9 cellular contexts compared by ENCODE assay signal in the genomic region with DNA sequence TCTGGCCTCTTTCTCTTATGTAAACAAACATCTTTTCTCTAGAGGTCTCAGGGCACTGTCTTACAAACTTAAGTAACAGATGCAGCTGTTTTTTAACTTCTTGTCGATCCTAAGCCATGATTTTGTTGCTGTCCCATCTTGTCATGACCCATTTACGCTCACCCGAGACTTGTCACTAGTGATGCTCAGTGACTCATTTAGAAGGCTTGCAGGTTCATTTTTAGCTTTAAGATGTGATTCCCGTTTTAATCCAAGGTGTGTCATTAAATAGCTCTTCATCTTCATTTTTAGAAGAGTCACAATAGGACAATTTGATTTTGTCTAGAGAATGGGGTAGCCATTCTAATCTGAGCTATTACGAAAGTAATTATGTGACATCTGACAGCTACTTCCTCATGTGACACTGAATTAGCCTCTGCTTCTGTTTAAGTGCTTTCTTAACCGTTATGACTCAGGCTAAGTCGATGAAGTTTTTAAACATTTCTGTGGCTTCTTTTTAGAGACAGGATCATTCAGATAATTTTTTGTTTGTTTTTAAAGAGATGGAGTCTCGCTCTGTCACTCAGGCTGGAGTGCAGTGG. TPM values are rescaled to one million over a fixed set of nuclear protein-coding genes. Genes with fewer than 3 reads are reported as not detected.
DNase-seq lines count a peak whose midpoint lies in the region; ATAC-seq, FAIRE-seq and TF ChIP-seq lines count a peak whose summit lies in the region.
"Had no signal": no experiment of that assay in that cellular context is flagged by ENCODE, and none has a peak within 500 bp of the region (broad histone marks: within the 10 kb centered on the region; RNA-seq: fewer than 3 reads in every experiment).

No MANE protein-coding gene starts in this region.

- no peaks in the 10 kb centered on the region for H4K20me1 ChIP-seq in neural progenitor cell (ENCODE audit: low read depth)

- H3K27ac ChIP-seq in lower lobe of right lung (peak overlapping the region; percentile 67), uterus (no peak overlapping the region), neural progenitor cell (no peak overlapping the region)
- H3K27ac ChIP-seq: foreskin keratinocyte had no signal

- TF ChIP-seq POLR2A in uterus (IDR thresholded peaks at IDR 0.05), result no peak

- H3K79me2 ChIP-seq in neural progenitor cell (ENCODE audit: low read depth), result no peaks in the 10 kb centered on the region

- H3F3A ChIP-seq in neural progenitor cell (ENCODE audit: low read depth), result peaks cover 15% of the 10 kb centered on the region

- no peak overlapping the region for H3K9ac ChIP-seq in neural progenitor cell

- no peaks in the 10 kb centered on the region for H3K9me3 Mint-ChIP-seq in neural progenitor cell

- H3K4me2 ChIP-seq in neural progenitor cell, result no peak overlapping the region

- H3K27me3 Mint-ChIP-seq in neural progenitor cell (ENCODE audit: insufficient read depth, low read depth), result peaks cover 2% of the 10 kb centered on the region

- H3K9me3 ChIP-seq in lower lobe of right lung, result no peaks in the 10 kb centered on the region
- no peaks in the 10 kb centered on the region for H3K9me3 ChIP-seq in uterus
- H3K9me3 ChIP-seq in neural progenitor cell (ENCODE audit: low read depth), result no peaks in the 10 kb centered on the region

- peaks cover 12% of the 10 kb centered on the region for H3K36me3 Mint-ChIP-seq in neural progenitor cell

- DNase-seq in GM06990 (ENCODE audit: extremely low read depth, insufficient read length), result peak; percentile 55
- peak; percentile 84 for DNase-seq in HCEC 1CT
- peak; percentile 77 for DNase-seq in RCC 7860 (ENCODE audit: low spot score)
- no peak for DNase-seq in lower lobe of right lung
- DNase-seq in uterus, result no peak
- no peak for DNase-seq in effector CD4-positive, alpha-beta T cell
- DNase-seq in NCI-H1105 treated with DMSO at 0.1 percent for 48 hours (lab: John Stamatoyannopoulos, UW), result no peak
- DNase-seq in neural progenitor cell (ENCODE audit: low spot score), result no peak

- no peak overlapping the region for H3K27ac Mint-ChIP-seq in neural progenitor cell

- H3K4me3 ChIP-seq in GM06990 (replicated peaks; ENCODE audit: low read depth, low read length) (no peak overlapping the region; the same call in 1 of the 2 replicates), lower lobe of right lung (no peak overlapping the region), uterus (no peak overlapping the region), neural progenitor cell (no peak overlapping the region)

- ATAC-seq in lower lobe of right lung, result peak; percentile 51 to 65
- ATAC-seq: foreskin keratinocyte had no signal

- peaks cover 7% of the 10 kb centered on the region for H3K4me1 ChIP-seq in lower lobe of right lung
- no peaks in the 10 kb centered on the region for H3K4me1 ChIP-seq in uterus
- no peaks in the 10 kb centered on the region for H3K4me1 ChIP-seq in neural progenitor cell
- H3K4me1 ChIP-seq: foreskin keratinocyte had no signal

- peaks cover 4% of the 10 kb centered on the region for H3K4me1 Mint-ChIP-seq in neural progenitor cell

- H2AFZ ChIP-seq in neural progenitor cell (replicated peaks), result no peak overlapping the region

- FAIRE-seq in RCC 7860 (lab: Jason Lieb, UNC), result peak; percentile 63

- no peak overlapping the region for H3K4me3 Mint-ChIP-seq in neural progenitor cell

- H3K36me3 ChIP-seq in GM06990 (ENCODE audit: control insufficient read depth, insufficient read depth, low read length), result peaks cover 3% of the 10 kb centered on the region
- peaks cover 48% of the 10 kb centered on the region for H3K36me3 ChIP-seq in lower lobe of right lung
- no peaks in the 10 kb centered on the region for H3K36me3 ChIP-seq in uterus
- peaks cover 4% of the 10 kb centered on the region for H3K36me3 ChIP-seq in neural progenitor cell

- TF ChIP-seq CTCF in GM06990 (IDR thresholded peaks at IDR 0.05; ENCODE audit: insufficient read depth, low read length, poor library complexity, severe bottlenecking), result no peak
- no peak for TF ChIP-seq CTCF in lower lobe of right lung (IDR thresholded peaks at IDR 0.05)
- no peak for TF ChIP-seq CTCF in uterus (IDR thresholded peaks at IDR 0.05)
- TF ChIP-seq CTCF in neural progenitor cell (IDR thresholded peaks at IDR 0.05), result no peak

- intact Hi-C loops in lower lobe of right lung (cut with DNase I) (no loop called here), uterus (cut with DNase I; ENCODE audit: low total_unique reads) (no loop called here)

- H3K27me3 ChIP-seq in GM06990 (replicated peaks; ENCODE audit: control insufficient read depth, insufficient read depth, low read length), result no peaks in the 10 kb centered on the region
- H3K27me3 ChIP-seq in lower lobe of right lung (ENCODE audit: low read depth), result no peaks in the 10 kb centered on the region
- H3K27me3 ChIP-seq in uterus, result no peaks in the 10 kb centered on the region
- H3K27me3 ChIP-seq in neural progenitor cell, result no peaks in the 10 kb centered on the region
- H3K27me3 ChIP-seq: foreskin keratinocyte had no signal

RNA-seq across cellular contexts. Expression of gene SPDYE5, which starts 42.7 kb away (rescaled TPM):
- total RNA-seq in lower lobe of right lung (not detected), uterus (not detected), neural progenitor cell (ENCODE audit: low replicate concordance) (not detected in 2 replicates)
- total RNA-seq: foreskin keratinocyte had no signal

RNA-seq across cellular contexts. Expression of gene POM121C, which starts 48.7 kb away (rescaled TPM):
- 35.7 TPM for total RNA-seq in lower lobe of right lung
- 10 to 100 TPM in 2 of 4 donors, 1 to 10 TPM in 2; 2.1 to 68.3 (median 13.5) TPM for total RNA-seq in uterus
- 14.1 and 16.2 TPM in 2 replicates for total RNA-seq in neural progenitor cell (ENCODE audit: low replicate concordance)

Comparison
In these comparisons a context has a peak if more than half of its experiments do, and no peak if none do; other contexts are left out.
1. DNase-seq: peak in GM06990 (single experiment), HCEC 1CT (single experiment) and RCC 7860 (single experiment); none in lower lobe of right lung (single experiment), uterus (0 of 2), effector CD4-positive, alpha-beta T cell (single experiment), NCI-H1105 treated with DMSO at 0.1 percent for 48 hours (single experiment) and neural progenitor cell (single experiment).